ENCODE assay signal across 18 cellular contexts in genomic region chr10:115049957-115050356, GRCh38. TPM values are rescaled to one million over a fixed set of nuclear protein-coding genes. Genes with fewer than 3 reads are reported as not detected.
DNase-seq lines count a peak whose midpoint lies in the region; ATAC-seq and TF ChIP-seq lines count a peak whose summit lies in the region.
"Had no signal": no experiment of that assay in that cellular context is flagged by ENCODE, and none has a peak within 500 bp of the region (broad histone marks: within the 10 kb centered on the region; RNA-seq: fewer than 3 reads in every experiment).

No MANE protein-coding gene starts in this region.

- TF ChIP-seq CTCF in AG10803 (conservative IDR thresholded peaks at IDR 0.05; ENCODE audit: low read length) (no peak), epithelial cell of proximal tubule (conservative IDR thresholded peaks at IDR 0.05; ENCODE audit: low read depth, low read length) (no peak), nephron (IDR thresholded peaks at IDR 0.05; ENCODE audit: unreplicated experiment in 3 of 3) (no peak)

- H3K27me3 Mint-ChIP-seq in nephron (ENCODE audit: low read depth) = no peaks in the 10 kb centered on the region

- H3K4me1 Mint-ChIP-seq in nephron = peaks cover 27% of the 10 kb centered on the region

- no peaks in the 10 kb centered on the region for H3K36me3 Mint-ChIP-seq in nephron (ENCODE audit: low read depth)
- H3K36me3 Mint-ChIP-seq: activated CD4-positive, alpha-beta memory T cell treated with anti-CD3 and anti-CD28 coated beads for 36 hours had no signal

- ATAC-seq in HG03139 (IDR thresholded peaks at IDR 0.05; ENCODE audit: unreplicated experiment) (no peak), HG03108 (IDR thresholded peaks at IDR 0.05; ENCODE audit: unreplicated experiment) (no peak), GM21367 (IDR thresholded peaks at IDR 0.05; ENCODE audit: unreplicated experiment) (no peak)
- ATAC-seq: heart left ventricle; left cardiac atrium; stimulated activated naive CD8-positive, alpha-beta T cell treated with anti-CD3 and anti-CD28 coated beads, Interleukin-15, Interleukin-2, amounts not matched to agents 100 U/mL and 50 U/mL, for 24 hours; upper lobe of right lung had no signal

- no peak overlapping the region for H3K4me3 Mint-ChIP-seq in nephron
- H3K4me3 Mint-ChIP-seq: activated CD4-positive, alpha-beta memory T cell treated with anti-CD3 and anti-CD28 coated beads for 36 hours; activated T-helper 1 cell treated with anti-CD3 and anti-CD28 coated beads, Interleukin-12 subunit alpha, Interleukin-12 subunit beta, Interleukin-2, Interleukin-4 antibody, amounts not matched to agents 30 ng/mL and 10 ng/mL and 1 ng/mL, durations not matched to agents 14 hours and 24 hours and 36 hours had no signal

- DNase-seq in AG10803 (ENCODE audit: low read depth) = peak; percentile 26
- DNase-seq in M059J (ENCODE audit: low read depth) = peak; percentile 28
- DNase-seq in epithelial cell of proximal tubule (ENCODE audit: low read depth) = peak; percentile 40
- no peak for DNase-seq in NCI-H2081 (lab: John Stamatoyannopoulos, UW)
- DNase-seq: activated CD4-positive, alpha-beta memory T cell treated with anti-CD3 and anti-CD28 coated beads for 36 hours; amygdala; dermis blood vessel endothelial cell; heart left ventricle; left cardiac atrium; NCI-H2107; NCI-H69; stimulated activated naive CD8-positive, alpha-beta T cell treated with anti-CD3 and anti-CD28 coated beads, Interleukin-15, Interleukin-2, amounts not matched to agents 100 U/mL and 50 U/mL, for 24 hours; upper lobe of right lung had no signal

- no peaks in the 10 kb centered on the region for H3K9me3 Mint-ChIP-seq in nephron
- H3K9me3 Mint-ChIP-seq: activated CD4-positive, alpha-beta memory T cell treated with anti-CD3 and anti-CD28 coated beads for 36 hours; activated T-helper 1 cell treated with anti-CD3 and anti-CD28 coated beads, Interleukin-12 subunit alpha, Interleukin-12 subunit beta, Interleukin-2, Interleukin-4 antibody, amounts not matched to agents 30 ng/mL and 10 ng/mL and 1 ng/mL, durations not matched to agents 14 hours and 24 hours and 36 hours had no signal

- H3K27ac Mint-ChIP-seq in nephron = peak overlapping the region; percentile 27 to 85 (median 36)
- H3K27ac Mint-ChIP-seq: activated CD4-positive, alpha-beta memory T cell treated with anti-CD3 and anti-CD28 coated beads for 36 hours; activated T-helper 1 cell treated with anti-CD3 and anti-CD28 coated beads, Interleukin-12 subunit alpha, Interleukin-12 subunit beta, Interleukin-2, Interleukin-4 antibody, amounts not matched to agents 30 ng/mL and 10 ng/mL and 1 ng/mL, durations not matched to agents 14 hours and 24 hours and 36 hours had no signal

- H3K4me3 ChIP-seq in AG10803 (ENCODE audit: low read length) = no peak overlapping the region
- H3K4me3 ChIP-seq in epithelial cell of proximal tubule (ENCODE audit: low read depth, low read length) = no peak overlapping the region
- H3K4me3 ChIP-seq: heart left ventricle, upper lobe of right lung had no signal

RNA-seq across cellular contexts. Expression of gene ATRNL1, which starts 43.2 kb away (rescaled TPM):
- total RNA-seq in M059J (2014; rRNA removed; shearing (Covaris generic)) = 5.4 and 6.1 TPM in 2 replicates
- total RNA-seq in epithelial cell of proximal tubule = 11.7 and 12.4 TPM in 2 replicates
- total RNA-seq: activated T-helper 1 cell treated with anti-CD3 and anti-CD28 coated beads, Interleukin-12 subunit alpha, Interleukin-12 subunit beta, Interleukin-2, Interleukin-4 antibody, amounts not matched to agents 30 ng/mL and 10 ng/mL and 1 ng/mL, durations not matched to agents 14 hours and 24 hours and 36 hours had no signal

Comparison
In these comparisons a context has a peak if more than half of its experiments do, and no peak if none do; other contexts are left out.
1. DNase-seq: peak in AG10803 (single experiment), M059J (single experiment) and epithelial cell of proximal tubule (single experiment); none in NCI-H2081 (0 of 2).